In genomic region chr4:90449626-90450025, GRCh38 we compare ENCODE assay signal across 22 cellular contexts.
"Had no signal": no experiment of that assay in that cellular context is flagged by ENCODE, and none has a peak within 500 bp of the region (broad histone marks: within the 10 kb centered on the region; RNA-seq: fewer than 3 reads in every experiment).

No MANE protein-coding gene starts in this region.

- H2AFZ ChIP-seq: parathyroid adenoma had no signal

- H3K9ac ChIP-seq: parathyroid adenoma had no signal

- H3K9me3 ChIP-seq: ovary, psoas muscle, right lobe of liver, sigmoid colon, thoracic aorta, thyroid gland, transverse colon, vagina had no signal

- H3K4me3 ChIP-seq: ovary, psoas muscle, right lobe of liver, sigmoid colon, stomach, thoracic aorta, thyroid gland, transverse colon, vagina had no signal

- H3K4me1 ChIP-seq: psoas muscle, right lobe of liver, sigmoid colon, stomach, thyroid gland, transverse colon, vagina had no signal

- H3K27me3 ChIP-seq: ovary, right lobe of liver, sigmoid colon, stomach, thyroid gland, transverse colon, vagina had no signal

- ATAC-seq: naive thymus-derived CD8-positive, alpha-beta T cell; psoas muscle; right lobe of liver; stimulated activated naive B cell treated with anti-CD40 and anti-IgM and Interleukin-4, amounts not matched to agents 10 μg/mL and 1 μg/mL and 100 μg/mL, for 72 hours had no signal

- H3K27ac ChIP-seq: ovary, parathyroid adenoma, psoas muscle, right lobe of liver, sigmoid colon, stomach, thoracic aorta, thyroid gland, transverse colon, vagina had no signal

- DNase-seq: naive B cell; naive thymus-derived CD8-positive, alpha-beta T cell; nephron progenitor cell; occipital lobe; ovary; psoas muscle; right cardiac atrium; right lobe of liver; sigmoid colon; small intestine; stimulated activated CD4-positive, alpha-beta T cell treated with anti-CD3 and anti-CD28 coated beads, Interleukin-1b, Interleukin-23, amount 100 ng/mL, for 48 hours; stimulated activated CD4-positive, alpha-beta T cell treated with anti-CD3 and anti-CD28 coated beads, Interleukin-4, amount 100 ng/mL, for 1 hour; stimulated activated CD4-positive, alpha-beta T cell treated with anti-CD3 and anti-CD28 coated beads, Interleukin-4, amount 100 ng/mL, for 4 hours; stimulated activated CD8-positive, alpha-beta memory T cell treated with anti-CD3 and anti-CD28 coated beads, Interleukin-4, amount 100 ng/mL, for 48 hours; stimulated activated naive B cell treated with anti-CD40 and anti-IgM and Interleukin-4, amounts not matched to agents 10 μg/mL and 1 μg/mL and 100 μg/mL, for 72 hours; stimulated activated naive CD4-positive, alpha-beta T cell treated with Interleukin-2 at 50 U/mL for 16 hours; stomach; thyroid gland; transverse colon had no signal

- H3K36me3 ChIP-seq: ovary, right lobe of liver, sigmoid colon, stomach, thoracic aorta, thyroid gland, transverse colon, vagina had no signal
